ENCODE assay signal across 1 cellular context in the genomic region with DNA sequence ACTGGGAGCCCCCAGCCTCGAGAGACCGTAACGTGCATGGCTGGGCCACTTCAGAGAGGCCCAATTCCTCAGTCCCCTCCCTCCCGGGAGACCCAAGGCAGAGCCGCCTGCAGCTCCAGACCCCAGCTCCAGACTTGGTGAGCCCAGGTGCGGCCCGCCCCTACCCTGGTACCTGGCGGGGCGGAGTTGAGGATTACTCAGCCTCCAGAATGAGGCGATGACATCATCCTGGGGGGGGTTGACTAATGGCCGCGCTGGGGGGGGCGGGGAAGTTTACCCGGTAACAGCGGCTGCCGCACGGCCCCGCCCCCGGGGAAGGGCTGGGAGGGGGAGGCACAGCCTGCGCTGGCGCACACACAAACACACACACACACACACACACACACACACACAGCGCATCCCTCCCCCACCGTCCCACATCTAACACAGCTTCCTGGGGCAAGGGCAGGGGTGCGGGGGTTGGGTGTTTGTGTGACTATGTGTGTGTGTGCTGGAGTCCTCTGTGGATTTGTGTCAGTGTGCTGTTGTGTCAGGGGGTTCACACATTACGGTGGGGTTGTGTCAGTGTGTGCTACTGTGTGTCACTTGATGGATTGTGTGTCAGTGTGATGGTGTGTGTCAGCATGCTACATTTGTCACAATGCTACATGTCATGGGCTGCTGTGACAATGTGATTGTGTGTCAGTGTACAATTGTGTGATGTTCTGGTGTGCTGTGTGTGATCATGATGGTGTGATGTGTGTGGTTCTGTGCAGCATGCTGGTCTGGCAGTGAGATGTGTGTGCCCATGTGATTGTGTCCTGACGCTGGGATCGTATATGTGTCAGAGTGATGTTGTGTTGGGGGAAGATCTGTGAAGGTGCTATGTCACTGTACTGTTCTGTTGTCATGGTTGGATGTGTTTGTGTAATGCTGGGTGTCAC.
TF ChIP-seq lines count a peak whose summit lies in the region.

No MANE protein-coding gene starts in this region.

TF ChIP-seq in K562, 482 proteins besides CTCF, POLR2A, EP300 and RAD21 (continues in another document):
- TF ChIP-seq ZNF589 (CRISPR knock-in tag; IDR thresholded peaks at IDR 0.05; ENCODE audit: low read depth) (0 out of 2 replicates have a peak, but pooled peaks have one; percentile 49), FOXA1 (IDR thresholded peaks at IDR 0.05; ENCODE audit: borderline replicate concordance) (no peak), RBFOX2 (IDR thresholded peaks at IDR 0.05; ENCODE audit: low read depth, low read length) (peak; percentile 70), FUS (optimal IDR thresholded peaks at IDR 0.05; ENCODE audit: low read depth, low read length) (no peak), TAL1 (IDR thresholded peaks at IDR 0.05) (0 out of 2 replicates have a peak, but pooled peaks have one; percentile 5), TCFL5 (CRISPR knock-in tag; conservative IDR thresholded peaks at IDR 0.05) (no peak), BRD9 (IDR thresholded peaks at IDR 0.05; ENCODE audit: low read depth, partially characterized antibody) (peak; percentile 84), BHLHE40 (IDR thresholded peaks at IDR 0.05; ENCODE audit: low read length) (peak; percentile 38), DMBX1 (CRISPR knock-in tag; IDR thresholded peaks at IDR 0.05; ENCODE audit: borderline replicate concordance) (no peak), RFX7 (CRISPR knock-in tag; IDR thresholded peaks at IDR 0.05) (no peak), ZBTB7A (IDR thresholded peaks at IDR 0.05; ENCODE audit: borderline replicate concordance, control insufficient read depth, low read depth, low read length) (peak; percentile 72; the same call in 1 of the 2 replicates), MTA3 (IDR thresholded peaks at IDR 0.05; ENCODE audit: borderline replicate concordance) (0 out of 2 replicates have a peak, but pooled peaks have one; percentile 39), HMG20B (CRISPR knock-in tag; IDR thresholded peaks at IDR 0.05) (no peak), HLTF (IDR thresholded peaks at IDR 0.05) (peak; percentile 89), HDGF (IDR thresholded peaks at IDR 0.05) (peak; percentile 77; the same call in 1 of the 2 replicates), FOXM1 (IDR thresholded peaks at IDR 0.05; ENCODE audit: low read depth) (0 out of 2 replicates have a peak, but pooled peaks have one; percentile 12), FOXM1 (CRISPR knock-in tag; IDR thresholded peaks at IDR 0.05; ENCODE audit: low read depth) (no peak), SMARCB1 (IDR thresholded peaks at IDR 0.05; ENCODE audit: insufficient read length, low read depth) (no peak), ZNF707 (CRISPR knock-in tag; conservative IDR thresholded peaks at IDR 0.05) (no peak), GABPB1 (CRISPR knock-in tag; IDR thresholded peaks at IDR 0.05) (0 out of 2 replicates have a peak, but pooled peaks have one; percentile 43), RCOR1 (IDR thresholded peaks at IDR 0.05; ENCODE audit: borderline replicate concordance in 1 of 2, low read depth in 2 of 2, low read length in 2 of 2) (peak in 1 of 2 experiments; percentile 80; a peak in 2 of 4 replicates), TGIF2 (CRISPR knock-in tag; IDR thresholded peaks at IDR 0.05) (no peak), CREM (IDR thresholded peaks at IDR 0.05; ENCODE audit: low read depth) (peak; percentile 67), POLR2AphosphoS5 (IDR thresholded peaks at IDR 0.05; ENCODE audit: control insufficient read depth, insufficient read depth, low read depth, low read length) (0 out of 2 replicates have a peak, but pooled peaks have one; percentile 33), RB1 (IDR thresholded peaks at IDR 0.05; ENCODE audit: low read depth) (0 out of 2 replicates have a peak, but pooled peaks have one; percentile 30), THRAP3 (IDR thresholded peaks at IDR 0.05; ENCODE audit: borderline replicate concordance) (peak; percentile 89; the same call in 1 of the 2 replicates), ZNF212 (CRISPR knock-in tag; IDR thresholded peaks at IDR 0.05) (no peak), PTRF (tag; IDR thresholded peaks at IDR 0.05) (no peak), CCNT2 (IDR thresholded peaks at IDR 0.05; ENCODE audit: borderline replicate concordance, extremely low read depth, insufficient read length, low read depth, low read length) (peak; percentile 35), PHB2 (IDR thresholded peaks at IDR 0.05; ENCODE audit: low read depth) (peak; percentile 55; the same call in 1 of the 2 replicates), ZNF778 (CRISPR knock-in tag; IDR thresholded peaks at IDR 0.05) (no peak), XRCC4 (IDR thresholded peaks at IDR 0.05; ENCODE audit: extremely low read depth, insufficient read depth, insufficient read length) (no peak), BCOR (IDR thresholded peaks at IDR 0.05) (peak; percentile 77), HDAC6 (IDR thresholded peaks at IDR 0.05; ENCODE audit: low read depth, low read length) (peak; percentile 74; the same call in 1 of the 2 replicates), KAT7 (CRISPR knock-in tag; IDR thresholded peaks at IDR 0.05; ENCODE audit: borderline replicate concordance) (no peak), NR4A1 (CRISPR knock-in tag; IDR thresholded peaks at IDR 0.05) (no peak), NR4A1 (tag; IDR thresholded peaks at IDR 0.05) (peak; percentile 71), SP2 (IDR thresholded peaks at IDR 0.05; ENCODE audit: extremely low read depth, low read depth, low read length, poor library complexity, severe bottlenecking) (no peak)
- TF ChIP-seq, protein P1, sequence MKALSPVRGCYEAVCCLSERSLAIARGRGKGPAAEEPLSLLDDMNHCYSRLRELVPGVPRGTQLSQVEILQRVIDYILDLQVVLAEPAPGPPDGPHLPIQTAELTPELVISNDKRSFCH (CRISPR knock-in tag; IDR thresholded peaks at IDR 0.05), result no peak
- TF ChIP-seq, protein P1 (tag; IDR thresholded peaks at IDR 0.05), result peak; percentile 76
- TF ChIP-seq, protein P2, sequence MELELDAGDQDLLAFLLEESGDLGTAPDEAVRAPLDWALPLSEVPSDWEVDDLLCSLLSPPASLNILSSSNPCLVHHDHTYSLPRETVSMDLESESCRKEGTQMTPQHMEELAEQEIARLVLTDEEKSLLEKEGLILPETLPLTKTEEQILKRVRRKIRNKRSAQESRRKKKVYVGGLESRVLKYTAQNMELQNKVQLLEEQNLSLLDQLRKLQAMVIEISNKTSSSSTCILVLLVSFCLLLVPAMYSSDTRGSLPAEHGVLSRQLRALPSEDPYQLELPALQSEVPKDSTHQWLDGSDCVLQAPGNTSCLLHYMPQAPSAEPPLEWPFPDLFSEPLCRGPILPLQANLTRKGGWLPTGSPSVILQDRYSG (tag; conservative IDR thresholded peaks at IDR 0.05; ENCODE audit: low read depth), result no peak
- TF ChIP-seq, protein P3, sequence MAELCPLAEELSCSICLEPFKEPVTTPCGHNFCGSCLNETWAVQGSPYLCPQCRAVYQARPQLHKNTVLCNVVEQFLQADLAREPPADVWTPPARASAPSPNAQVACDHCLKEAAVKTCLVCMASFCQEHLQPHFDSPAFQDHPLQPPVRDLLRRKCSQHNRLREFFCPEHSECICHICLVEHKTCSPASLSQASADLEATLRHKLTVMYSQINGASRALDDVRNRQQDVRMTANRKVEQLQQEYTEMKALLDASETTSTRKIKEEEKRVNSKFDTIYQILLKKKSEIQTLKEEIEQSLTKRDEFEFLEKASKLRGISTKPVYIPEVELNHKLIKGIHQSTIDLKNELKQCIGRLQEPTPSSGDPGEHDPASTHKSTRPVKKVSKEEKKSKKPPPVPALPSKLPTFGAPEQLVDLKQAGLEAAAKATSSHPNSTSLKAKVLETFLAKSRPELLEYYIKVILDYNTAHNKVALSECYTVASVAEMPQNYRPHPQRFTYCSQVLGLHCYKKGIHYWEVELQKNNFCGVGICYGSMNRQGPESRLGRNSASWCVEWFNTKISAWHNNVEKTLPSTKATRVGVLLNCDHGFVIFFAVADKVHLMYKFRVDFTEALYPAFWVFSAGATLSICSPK (IDR thresholded peaks at IDR 0.05; ENCODE audit: borderline replicate concordance), result peak; percentile 73; the same call in 1 of the 2 replicates
- TF ChIP-seq, protein P4, sequence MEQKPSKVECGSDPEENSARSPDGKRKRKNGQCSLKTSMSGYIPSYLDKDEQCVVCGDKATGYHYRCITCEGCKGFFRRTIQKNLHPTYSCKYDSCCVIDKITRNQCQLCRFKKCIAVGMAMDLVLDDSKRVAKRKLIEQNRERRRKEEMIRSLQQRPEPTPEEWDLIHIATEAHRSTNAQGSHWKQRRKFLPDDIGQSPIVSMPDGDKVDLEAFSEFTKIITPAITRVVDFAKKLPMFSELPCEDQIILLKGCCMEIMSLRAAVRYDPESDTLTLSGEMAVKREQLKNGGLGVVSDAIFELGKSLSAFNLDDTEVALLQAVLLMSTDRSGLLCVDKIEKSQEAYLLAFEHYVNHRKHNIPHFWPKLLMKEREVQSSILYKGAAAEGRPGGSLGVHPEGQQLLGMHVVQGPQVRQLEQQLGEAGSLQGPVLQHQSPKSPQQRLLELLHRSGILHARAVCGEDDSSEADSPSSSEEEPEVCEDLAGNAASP (IDR thresholded peaks at IDR 0.05), result no peak
- TF ChIP-seq, protein P5, sequence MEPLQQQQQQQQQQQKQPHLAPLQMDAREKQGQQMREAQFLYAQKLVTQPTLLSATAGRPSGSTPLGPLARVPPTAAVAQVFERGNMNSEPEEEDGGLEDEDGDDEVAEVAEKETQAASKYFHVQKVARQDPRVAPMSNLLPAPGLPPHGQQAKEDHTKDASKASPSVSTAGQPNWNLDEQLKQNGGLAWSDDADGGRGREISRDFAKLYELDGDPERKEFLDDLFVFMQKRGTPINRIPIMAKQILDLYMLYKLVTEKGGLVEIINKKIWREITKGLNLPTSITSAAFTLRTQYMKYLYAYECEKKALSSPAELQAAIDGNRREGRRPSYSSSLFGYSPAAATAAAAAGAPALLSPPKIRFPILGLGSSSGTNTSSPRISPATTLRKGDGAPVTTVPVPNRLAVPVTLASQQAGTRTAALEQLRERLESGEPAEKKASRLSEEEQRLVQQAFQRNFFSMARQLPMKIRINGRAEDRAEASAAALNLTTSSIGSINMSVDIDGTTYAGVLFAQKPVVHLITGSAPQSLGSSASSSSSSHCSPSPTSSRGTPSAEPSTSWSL (CRISPR knock-in tag; IDR thresholded peaks at IDR 0.05; ENCODE audit: borderline replicate concordance), result no peak
- TF ChIP-seq, protein P6, sequence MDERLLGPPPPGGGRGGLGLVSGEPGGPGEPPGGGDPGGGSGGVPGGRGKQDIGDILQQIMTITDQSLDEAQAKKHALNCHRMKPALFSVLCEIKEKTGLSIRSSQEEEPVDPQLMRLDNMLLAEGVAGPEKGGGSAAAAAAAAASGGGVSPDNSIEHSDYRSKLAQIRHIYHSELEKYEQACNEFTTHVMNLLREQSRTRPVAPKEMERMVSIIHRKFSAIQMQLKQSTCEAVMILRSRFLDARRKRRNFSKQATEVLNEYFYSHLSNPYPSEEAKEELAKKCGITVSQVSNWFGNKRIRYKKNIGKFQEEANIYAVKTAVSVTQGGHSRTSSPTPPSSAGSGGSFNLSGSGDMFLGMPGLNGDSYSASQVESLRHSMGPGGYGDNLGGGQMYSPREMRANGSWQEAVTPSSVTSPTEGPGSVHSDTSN (CRISPR knock-in tag; IDR thresholded peaks at IDR 0.05; ENCODE audit: low read depth), result no peak
- TF ChIP-seq, protein P6 (tag; conservative IDR thresholded peaks at IDR 0.05; ENCODE audit: low read depth), result 0 out of 2 replicates have a peak, but pooled peaks have one; percentile 5
- TF ChIP-seq, protein P7, sequence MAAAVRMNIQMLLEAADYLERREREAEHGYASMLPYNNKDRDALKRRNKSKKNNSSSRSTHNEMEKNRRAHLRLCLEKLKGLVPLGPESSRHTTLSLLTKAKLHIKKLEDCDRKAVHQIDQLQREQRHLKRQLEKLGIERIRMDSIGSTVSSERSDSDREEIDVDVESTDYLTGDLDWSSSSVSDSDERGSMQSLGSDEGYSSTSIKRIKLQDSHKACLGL (CRISPR knock-in tag; IDR thresholded peaks at IDR 0.05; ENCODE audit: borderline replicate concordance, poor library complexity, severe bottlenecking), result no peak
- TF ChIP-seq, protein P8, sequence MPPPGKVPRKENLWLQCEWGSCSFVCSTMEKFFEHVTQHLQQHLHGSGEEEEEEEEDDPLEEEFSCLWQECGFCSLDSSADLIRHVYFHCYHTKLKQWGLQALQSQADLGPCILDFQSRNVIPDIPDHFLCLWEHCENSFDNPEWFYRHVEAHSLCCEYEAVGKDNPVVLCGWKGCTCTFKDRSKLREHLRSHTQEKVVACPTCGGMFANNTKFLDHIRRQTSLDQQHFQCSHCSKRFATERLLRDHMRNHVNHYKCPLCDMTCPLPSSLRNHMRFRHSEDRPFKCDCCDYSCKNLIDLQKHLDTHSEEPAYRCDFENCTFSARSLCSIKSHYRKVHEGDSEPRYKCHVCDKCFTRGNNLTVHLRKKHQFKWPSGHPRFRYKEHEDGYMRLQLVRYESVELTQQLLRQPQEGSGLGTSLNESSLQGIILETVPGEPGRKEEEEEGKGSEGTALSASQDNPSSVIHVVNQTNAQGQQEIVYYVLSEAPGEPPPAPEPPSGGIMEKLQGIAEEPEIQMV (tag; conservative IDR thresholded peaks at IDR 0.05; ENCODE audit: low read depth), result no peak
- TF ChIP-seq, protein P9, sequence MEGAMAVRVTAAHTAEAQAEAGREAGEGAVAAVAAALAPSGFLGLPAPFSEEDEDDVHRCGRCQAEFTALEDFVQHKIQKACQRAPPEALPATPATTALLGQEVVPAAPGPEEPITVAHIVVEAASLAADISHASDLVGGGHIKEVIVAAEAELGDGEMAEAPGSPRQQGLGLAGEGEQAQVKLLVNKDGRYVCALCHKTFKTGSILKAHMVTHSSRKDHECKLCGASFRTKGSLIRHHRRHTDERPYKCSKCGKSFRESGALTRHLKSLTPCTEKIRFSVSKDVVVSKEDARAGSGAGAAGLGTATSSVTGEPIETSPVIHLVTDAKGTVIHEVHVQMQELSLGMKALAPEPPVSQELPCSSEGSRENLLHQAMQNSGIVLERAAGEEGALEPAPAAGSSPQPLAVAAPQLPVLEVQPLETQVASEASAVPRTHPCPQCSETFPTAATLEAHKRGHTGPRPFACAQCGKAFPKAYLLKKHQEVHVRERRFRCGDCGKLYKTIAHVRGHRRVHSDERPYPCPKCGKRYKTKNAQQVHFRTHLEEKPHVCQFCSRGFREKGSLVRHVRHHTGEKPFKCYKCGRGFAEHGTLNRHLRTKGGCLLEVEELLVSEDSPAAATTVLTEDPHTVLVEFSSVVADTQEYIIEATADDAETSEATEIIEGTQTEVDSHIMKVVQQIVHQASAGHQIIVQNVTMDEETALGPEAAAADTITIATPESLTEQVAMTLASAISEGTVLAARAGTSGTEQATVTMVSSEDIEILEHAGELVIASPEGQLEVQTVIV (CRISPR knock-in tag; IDR thresholded peaks at IDR 0.05; ENCODE audit: borderline replicate concordance), result no peak
